13 cellular contexts compared by ENCODE assay signal in the genomic region with DNA sequence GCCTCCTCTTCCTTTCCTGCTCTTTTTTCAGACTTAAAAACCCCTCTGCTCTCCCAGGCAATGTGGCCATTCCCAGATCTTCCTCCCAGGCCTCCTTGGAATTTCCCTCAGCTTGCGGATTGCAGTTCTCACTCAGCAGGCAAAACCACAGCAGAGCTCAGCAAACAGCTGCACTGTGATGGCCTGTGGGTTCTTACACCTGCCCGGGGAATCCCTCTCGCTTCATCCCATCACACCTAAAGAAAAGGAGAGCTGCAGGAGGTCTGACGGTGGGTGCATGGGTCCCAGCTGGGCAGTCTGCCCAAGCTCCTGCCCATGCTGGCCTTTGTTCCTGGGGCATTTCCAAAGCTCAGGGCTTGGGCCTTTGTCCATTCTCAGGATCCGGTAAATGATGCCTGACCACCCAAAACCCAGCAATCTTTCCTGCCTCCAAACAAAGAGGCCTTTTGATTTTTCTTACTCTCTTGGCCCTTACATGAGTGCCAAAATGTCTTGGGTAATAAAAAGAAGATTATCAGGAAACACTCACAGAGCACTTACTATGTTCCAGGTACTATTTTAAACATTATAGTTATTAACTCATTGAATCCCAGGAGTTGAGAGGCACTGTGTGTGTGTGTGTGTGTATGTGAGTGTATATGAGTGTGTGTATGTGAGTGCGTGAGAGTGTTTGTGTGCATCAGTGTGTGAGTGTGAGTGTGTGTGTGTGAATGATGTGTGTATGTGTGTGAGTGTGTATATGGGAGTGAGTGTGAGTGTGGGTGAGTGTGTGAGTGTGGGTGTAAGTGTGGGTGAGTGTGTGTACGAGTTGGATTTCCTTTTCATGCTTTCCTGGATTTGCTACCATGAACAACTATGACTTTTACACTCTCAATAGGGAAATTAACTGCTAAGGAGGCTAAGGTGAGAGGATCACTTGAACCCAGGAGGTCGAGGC.
DNase-seq lines count a peak whose midpoint lies in the region; ATAC-seq lines count a peak whose summit lies in the region.
"Had no signal": no experiment of that assay in that cellular context is flagged by ENCODE, and none has a peak within 500 bp of the region (broad histone marks: within the 10 kb centered on the region; RNA-seq: fewer than 3 reads in every experiment).

No MANE protein-coding gene starts in this region.

- H3K18ac ChIP-seq in neuronal stem cell (ENCODE audit: low read length) = peak overlapping the region; percentile 29

- H3K9me3 ChIP-seq in neuronal stem cell (replicated peaks in 1 of 2; ENCODE audit: control insufficient read depth in 2 of 2, insufficient read depth in 1 of 2, low read depth in 1 of 2, low read length in 2 of 2) = no peaks in the 10 kb centered on the region

- 100% methylated on average over 1 to 2 of the region's 8 CpGs for WGBS in neuronal stem cell (ENCODE audit: extremely low coverage in 2 of 2, insufficient read length in 2 of 2, insufficient replicate concordance in 1 of 2), 2 donors

- no peak overlapping the region for H3K27ac Mint-ChIP-seq in stimulated activated memory B cell treated with anti-CD40 and anti-IgM and Interleukin-4, amounts not matched to agents 10 μg/mL and 1 μg/mL and 100 μg/mL, for 72 hours
- H3K27ac Mint-ChIP-seq: effector memory CD8-positive, alpha-beta T cell; T-helper 2 cell treated with Interferon-gamma antibody and Interleukin-4, amounts not matched to agents 5 μg/mL and 100 μg/mL, for 36 hours had no signal

- H4K8ac ChIP-seq in neuronal stem cell (ENCODE audit: low read depth, low read length) = no peak overlapping the region

- H4K91ac ChIP-seq in neuronal stem cell (ENCODE audit: low read depth, low read length, poor library complexity) = no peak overlapping the region

- no peak overlapping the region for H3K14ac ChIP-seq in neuronal stem cell (ENCODE audit: low read length)

- H3K27me3 ChIP-seq in H7 (ENCODE audit: control insufficient read depth, insufficient read depth, low read length) (no peaks in the 10 kb centered on the region), neuronal stem cell (ENCODE audit: control insufficient read depth in 3 of 3, insufficient read depth in 3 of 3, low read depth in 1 of 3, low read length in 3 of 3) (no peaks in the 10 kb centered on the region)

- H3K36me3 ChIP-seq in H7 (replicated peaks; ENCODE audit: control insufficient read depth, insufficient read depth, low read length) = no peaks in the 10 kb centered on the region; the same call in 1 of the 2 replicates
- no peaks in the 10 kb centered on the region for H3K36me3 ChIP-seq in neuronal stem cell (replicated peaks in 1 of 2; ENCODE audit: control insufficient read depth in 2 of 2, insufficient read depth in 2 of 2, low read length in 2 of 2)

- H3K23ac ChIP-seq in neuronal stem cell (ENCODE audit: low read depth, low read length, poor library complexity) = no peak overlapping the region

- no peak overlapping the region for H2AK5ac ChIP-seq in neuronal stem cell (ENCODE audit: low read depth, low read length)

- H3K4me3 ChIP-seq in H7 (ENCODE audit: insufficient read depth, low read depth, low read length) (no peak overlapping the region), neuronal stem cell (ENCODE audit: low read length in 2 of 2) (peak overlapping the region in 1 of 2 donors; percentile 42)

- H2AFZ ChIP-seq in neuronal stem cell (ENCODE audit: low read length) = peak overlapping the region; percentile 77

- H2BK12ac ChIP-seq in neuronal stem cell (ENCODE audit: low read length) = peak overlapping the region; percentile 82

- peaks cover 9% of the 10 kb centered on the region for H3K4me1 Mint-ChIP-seq in stimulated activated memory B cell treated with anti-CD40 and anti-IgM and Interleukin-4, amounts not matched to agents 10 μg/mL and 1 μg/mL and 100 μg/mL, for 72 hours

- H2BK120ac ChIP-seq in neuronal stem cell (ENCODE audit: low read depth, low read length) = no peak overlapping the region

- H2BK15ac ChIP-seq in neuronal stem cell (ENCODE audit: low read length) = no peak overlapping the region

- ATAC-seq in GM18870 (IDR thresholded peaks at IDR 0.05; ENCODE audit: unreplicated experiment) = no peak
- ATAC-seq in stimulated activated memory B cell treated with anti-CD40 and anti-IgM and Interleukin-4, amounts not matched to agents 10 μg/mL and 1 μg/mL and 100 μg/mL, for 72 hours = no peak
- ATAC-seq: effector memory CD8-positive, alpha-beta T cell had no signal

- no peak overlapping the region for H3K4ac ChIP-seq in neuronal stem cell (ENCODE audit: low read length)

- H3K27ac ChIP-seq in neuronal stem cell (replicated peaks; ENCODE audit: low read length) = no peak overlapping the region

- no peak overlapping the region for H3K4me2 ChIP-seq in neuronal stem cell (ENCODE audit: insufficient read depth, low read length, poor library complexity, severe bottlenecking)

- DNase-seq in H7 = peak; percentile 73
- peak; percentile 84 for DNase-seq in RPMI7951 (ENCODE audit: low read depth)
- DNase-seq in glomerular visceral epithelial cell (ENCODE audit: extremely low spot score) = peak; percentile 82
- DNase-seq in neuronal stem cell (ENCODE audit: low spot score) = no peak
- no peak for DNase-seq in activated T-cell treated with anti-CD3 and anti-CD28 coated beads for 4 hours
- no peak for DNase-seq in KBM-7
- DNase-seq: C1 segment of cervical spinal cord; effector memory CD8-positive, alpha-beta T cell; hypothalamus; NCI-H187 had no signal

- H3K9ac ChIP-seq in neuronal stem cell (ENCODE audit: low read depth, low read length, poor library complexity) = no peak overlapping the region

- no peaks in the 10 kb centered on the region for H3K36me3 Mint-ChIP-seq in stimulated activated memory B cell treated with anti-CD40 and anti-IgM and Interleukin-4, amounts not matched to agents 10 μg/mL and 1 μg/mL and 100 μg/mL, for 72 hours

- peaks cover 19 to 21% of the 10 kb centered on the region in 2 donors for H3K4me1 ChIP-seq in neuronal stem cell (ENCODE audit: control insufficient read depth in 2 of 2, insufficient read depth in 1 of 2, low read depth in 1 of 2, low read length in 2 of 2)

- peak overlapping the region; percentile 10 for H2BK5ac ChIP-seq in neuronal stem cell (ENCODE audit: low read length)

- no peaks in the 10 kb centered on the region for H3K79me1 ChIP-seq in neuronal stem cell (ENCODE audit: low read depth, low read length)

- H3K9me3 Mint-ChIP-seq in stimulated activated memory B cell treated with anti-CD40 and anti-IgM and Interleukin-4, amounts not matched to agents 10 μg/mL and 1 μg/mL and 100 μg/mL, for 72 hours = no peaks in the 10 kb centered on the region
- H3K9me3 Mint-ChIP-seq: effector memory CD8-positive, alpha-beta T cell; T-helper 2 cell treated with Interferon-gamma antibody and Interleukin-4, amounts not matched to agents 5 μg/mL and 100 μg/mL, for 36 hours had no signal

- in situ Hi-C loops in KBM-7 (cut with MboI; ENCODE audit: low pct_unique_long_range_greater_than_20kb, low sequenced_read_pairs) = no loop called here

- H3K4me3 Mint-ChIP-seq in stimulated activated memory B cell treated with anti-CD40 and anti-IgM and Interleukin-4, amounts not matched to agents 10 μg/mL and 1 μg/mL and 100 μg/mL, for 72 hours = no peak overlapping the region
- H3K4me3 Mint-ChIP-seq: effector memory CD8-positive, alpha-beta T cell; T-helper 2 cell treated with Interferon-gamma antibody and Interleukin-4, amounts not matched to agents 5 μg/mL and 100 μg/mL, for 36 hours had no signal

- H3K27me3 Mint-ChIP-seq in stimulated activated memory B cell treated with anti-CD40 and anti-IgM and Interleukin-4, amounts not matched to agents 10 μg/mL and 1 μg/mL and 100 μg/mL, for 72 hours = peaks cover 13% of the 10 kb centered on the region

Comparison
In these comparisons a context has a peak if more than half of its experiments do, and no peak if none do; other contexts are left out.
1. DNase-seq: peak in H7 (single experiment), RPMI7951 (single experiment) and glomerular visceral epithelial cell (single experiment); none in neuronal stem cell (single experiment), activated T-cell treated with anti-CD3 and anti-CD28 coated beads for 4 hours (single experiment) and KBM-7 (single experiment).